19 cellular contexts compared by ENCODE assay signal in the genomic region with DNA sequence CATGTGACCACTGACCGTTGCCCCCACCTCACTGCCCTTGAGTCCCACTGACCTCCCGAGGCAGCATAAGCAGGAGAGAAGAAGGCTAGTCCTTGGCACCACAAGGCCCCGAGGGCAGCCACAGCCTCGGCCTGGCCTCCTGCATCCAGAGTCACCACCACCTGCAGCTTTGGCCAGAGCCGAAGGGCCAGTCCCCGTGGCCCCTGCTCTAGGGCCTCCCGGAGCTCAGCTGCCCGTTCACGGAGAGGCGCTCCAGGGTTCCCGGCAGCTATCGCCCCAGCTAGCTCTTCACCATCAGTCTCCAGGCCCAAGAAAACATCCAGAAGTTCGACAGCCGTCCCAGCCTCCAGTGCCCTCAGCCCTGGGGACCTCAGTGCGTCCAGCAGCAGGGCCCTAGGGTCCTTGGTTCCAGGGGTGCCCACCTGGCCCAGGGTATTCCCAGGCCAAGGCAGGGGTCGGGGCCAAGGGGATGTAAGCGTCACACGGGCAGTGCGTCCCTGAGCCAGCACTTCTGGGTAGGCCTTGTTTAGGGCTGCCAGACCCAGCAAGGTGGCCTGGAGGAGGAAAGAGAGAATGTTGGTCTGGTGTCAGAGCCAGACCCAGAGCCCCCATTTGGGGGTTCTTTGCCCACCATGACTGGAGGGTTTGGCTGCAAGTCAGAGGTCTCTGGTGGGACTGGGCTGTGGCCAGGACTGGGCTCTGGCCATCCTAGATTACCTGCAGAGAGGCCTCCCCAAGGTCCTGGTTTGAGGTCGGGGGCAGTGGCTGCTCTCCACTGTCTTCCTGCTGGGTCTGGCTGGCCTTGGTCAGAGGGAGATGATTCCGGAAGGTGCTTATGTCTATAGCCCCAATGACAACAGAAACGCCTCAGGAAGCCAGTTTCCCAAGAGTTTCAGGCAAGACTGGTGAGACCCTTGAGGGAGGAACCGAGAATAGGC. TPM values are rescaled to one million over a fixed set of nuclear protein-coding genes. Genes with fewer than 3 reads are reported as not detected.
A peak's percentile ranks its signal among the peaks of the same experiment; 100 is the strongest.
DNase-seq lines count a peak whose midpoint lies in the region; ATAC-seq and TF ChIP-seq lines count a peak whose summit lies in the region.
"Had no signal": no experiment of that assay in that cellular context is flagged by ENCODE, and none has a peak within 500 bp of the region (broad histone marks: within the 10 kb centered on the region; RNA-seq: fewer than 3 reads in every experiment).

No MANE protein-coding gene starts in this region.

- H3K4me1 ChIP-seq in CD4-positive, alpha-beta memory T cell (ENCODE audit: insufficient read depth, low read length): peaks cover 20% of the 10 kb centered on the region

- no peak overlapping the region for H3K27ac ChIP-seq in CD4-positive, alpha-beta memory T cell (ENCODE audit: low read depth, low read length)
- H3K27ac ChIP-seq: esophagus muscularis mucosa had no signal

- ATAC-seq in natural killer cell (no peak), HG02938 (IDR thresholded peaks at IDR 0.05; ENCODE audit: unreplicated experiment) (no peak), GM21737 (IDR thresholded peaks at IDR 0.05; ENCODE audit: unreplicated experiment) (no peak)
- ATAC-seq: activated CD8-positive, alpha-beta memory T cell treated with anti-CD3 and anti-CD28 coated beads, Interleukin-2, amount 10 ng/mL, durations not matched to agents 7 days and 5 days had no signal

- H3K4me3 ChIP-seq in CD4-positive, alpha-beta memory T cell (ENCODE audit: low read length in 2 of 2): no peak overlapping the region
- no peak overlapping the region for H3K4me3 ChIP-seq in H7 (ENCODE audit: insufficient read depth, low read depth, low read length)

- peak overlapping the region in 1 of 7 donors; percentile 7 for H3K27ac Mint-ChIP-seq in CD4-positive, alpha-beta memory T cell
- H3K27ac Mint-ChIP-seq in activated T-helper 1 cell treated with anti-CD3 and anti-CD28 coated beads, Interleukin-12 subunit alpha, Interleukin-12 subunit beta, Interleukin-2, Interleukin-4 antibody, amounts not matched to agents 30 ng/mL and 10 ng/mL and 1 ng/mL, durations not matched to agents 14 hours and 24 hours and 36 hours: no peak overlapping the region
- peak overlapping the region in 1 of 2 donors; percentile 13 for H3K27ac Mint-ChIP-seq in natural killer cell

- peaks cover 0 to 6% (median 0%) of the 10 kb centered on the region in 8 donors for H3K9me3 Mint-ChIP-seq in CD4-positive, alpha-beta memory T cell
- H3K9me3 Mint-ChIP-seq in activated T-helper 1 cell treated with anti-CD3 and anti-CD28 coated beads, Interleukin-12 subunit alpha, Interleukin-12 subunit beta, Interleukin-2, Interleukin-4 antibody, amounts not matched to agents 30 ng/mL and 10 ng/mL and 1 ng/mL, durations not matched to agents 14 hours and 24 hours and 36 hours: no peaks in the 10 kb centered on the region
- H3K9me3 Mint-ChIP-seq in natural killer cell: no peaks in the 10 kb centered on the region

- H3K36me3 Mint-ChIP-seq in CD4-positive, alpha-beta memory T cell: no peaks in the 10 kb centered on the region
- H3K36me3 Mint-ChIP-seq in activated T-helper 1 cell treated with anti-CD3 and anti-CD28 coated beads, Interleukin-12 subunit alpha, Interleukin-12 subunit beta, Interleukin-2, Interleukin-4 antibody, amounts not matched to agents 30 ng/mL and 10 ng/mL and 1 ng/mL, durations not matched to agents 14 hours and 24 hours and 36 hours (ENCODE audit: low read depth): peaks cover 2% of the 10 kb centered on the region
- H3K36me3 Mint-ChIP-seq in natural killer cell: no peaks in the 10 kb centered on the region

- CTCF ChIA-PET in CD4-positive, alpha-beta memory T cell (lab: Charles Lee; ENCODE audit: partially characterized antibody): interaction anchor here (1.0 kb wide), 1 partner anchor 11 kb away, joined by 3 read pairs; a partner anchor contains a TSS

- no peaks in the 10 kb centered on the region for H3K36me3 ChIP-seq in CD4-positive, alpha-beta memory T cell (ENCODE audit: insufficient read depth, low read length)
- no peaks in the 10 kb centered on the region for H3K36me3 ChIP-seq in H7 (replicated peaks; ENCODE audit: control insufficient read depth, insufficient read depth, low read length)

- peak overlapping the region in 7 of 8 donors; percentile 31 to 95 (median 45) for H3K4me3 Mint-ChIP-seq in CD4-positive, alpha-beta memory T cell
- peak overlapping the region; percentile 96 for H3K4me3 Mint-ChIP-seq in activated T-helper 1 cell treated with anti-CD3 and anti-CD28 coated beads, Interleukin-12 subunit alpha, Interleukin-12 subunit beta, Interleukin-2, Interleukin-4 antibody, amounts not matched to agents 30 ng/mL and 10 ng/mL and 1 ng/mL, durations not matched to agents 14 hours and 24 hours and 36 hours
- H3K4me3 Mint-ChIP-seq in natural killer cell: peak overlapping the region; percentile 70

- peaks cover 11 to 25% (median 20%) of the 10 kb centered on the region in 4 donors for H3K4me1 Mint-ChIP-seq in CD4-positive, alpha-beta memory T cell
- peaks cover 21% of the 10 kb centered on the region for H3K4me1 Mint-ChIP-seq in activated T-helper 1 cell treated with anti-CD3 and anti-CD28 coated beads, Interleukin-12 subunit alpha, Interleukin-12 subunit beta, Interleukin-2, Interleukin-4 antibody, amounts not matched to agents 30 ng/mL and 10 ng/mL and 1 ng/mL, durations not matched to agents 14 hours and 24 hours and 36 hours (ENCODE audit: low read depth)
- peaks cover 15 to 27% of the 10 kb centered on the region in 2 donors for H3K4me1 Mint-ChIP-seq in natural killer cell

- no peak for TF ChIP-seq CTCF in natural killer cell (IDR thresholded peaks at IDR 0.05)

- no peaks in the 10 kb centered on the region for H3K9me3 ChIP-seq in CD4-positive, alpha-beta memory T cell (ENCODE audit: control insufficient read depth in 1 of 2, low read length in 2 of 2)
- H3K9me3 ChIP-seq: esophagus muscularis mucosa, heart left ventricle, psoas muscle, tibial artery had no signal

- no peak for DNase-seq in CD4-positive, alpha-beta memory T cell
- DNase-seq in H7: peak; percentile 26
- DNase-seq in activated T-helper 1 cell treated with anti-CD3 and anti-CD28 coated beads, Interleukin-12 subunit alpha, Interleukin-12 subunit beta, Interleukin-2, Interleukin-4 antibody, amounts not matched to agents 30 ng/mL and 10 ng/mL and 1 ng/mL, durations not matched to agents 14 hours and 24 hours and 36 hours (ENCODE audit: low spot score): no peak
- no peak for DNase-seq in natural killer cell
- no peak for DNase-seq in NOMO-1 treated with DMSO at 0.1 percent for 48 hours (lab: John Stamatoyannopoulos, UW; ENCODE audit: unreplicated experiment)
- DNase-seq: activated CD8-positive, alpha-beta memory T cell treated with anti-CD3 and anti-CD28 coated beads, Interleukin-2, amount 10 ng/mL, durations not matched to agents 7 days and 5 days; aorta; cortex of kidney; heart left ventricle; kidney glomerular epithelial cell; NCI-H2029; NCI-H524; psoas muscle; RPMI8226; tibial artery had no signal

- POLR2A ChIA-PET in CD4-positive, alpha-beta memory T cell (lab: Charles Lee; ENCODE audit: partially characterized antibody): interaction anchor here (1.0 to 4.2 kb wide), 4 partner anchors 10 to 83 kb away, joined by 4 to 50 read pairs (median 17); a partner anchor contains a TSS

- no peaks in the 10 kb centered on the region for H3K27me3 ChIP-seq in CD4-positive, alpha-beta memory T cell (ENCODE audit: insufficient read depth, low read length)
- H3K27me3 ChIP-seq in H7 (ENCODE audit: control insufficient read depth, insufficient read depth, low read length): no peaks in the 10 kb centered on the region
- H3K27me3 ChIP-seq: esophagus muscularis mucosa, heart left ventricle, tibial artery had no signal

- H3K27me3 Mint-ChIP-seq in CD4-positive, alpha-beta memory T cell: no peaks in the 10 kb centered on the region
- no peaks in the 10 kb centered on the region for H3K27me3 Mint-ChIP-seq in activated T-helper 1 cell treated with anti-CD3 and anti-CD28 coated beads, Interleukin-12 subunit alpha, Interleukin-12 subunit beta, Interleukin-2, Interleukin-4 antibody, amounts not matched to agents 30 ng/mL and 10 ng/mL and 1 ng/mL, durations not matched to agents 14 hours and 24 hours and 36 hours (ENCODE audit: insufficient read depth)
- no peaks in the 10 kb centered on the region for H3K27me3 Mint-ChIP-seq in natural killer cell (ENCODE audit: low read depth in 2 of 2)
- H3K27me3 Mint-ChIP-seq: activated CD8-positive, alpha-beta memory T cell treated with anti-CD3 and anti-CD28 coated beads, Interleukin-2, amount 10 ng/mL, durations not matched to agents 7 days and 5 days had no signal

- intact Hi-C loops in CD4-positive, alpha-beta memory T cell (cut with micrococcal nuclease): no loop called here
- intact Hi-C loops in activated T-helper 1 cell treated with anti-CD3 and anti-CD28 coated beads, Interleukin-12 subunit alpha, Interleukin-12 subunit beta, Interleukin-2, Interleukin-4 antibody, amounts not matched to agents 30 ng/mL and 10 ng/mL and 1 ng/mL, durations not matched to agents 14 hours and 24 hours and 36 hours (cut with micrococcal nuclease): loop anchor here (5.0 kb wide), 1 partner anchor 830 kb away; a partner anchor contains a TSS
- intact Hi-C loops in natural killer cell (cut with micrococcal nuclease): no loop called here

RNA-seq across cellular contexts. Expression of a gene that starts 1.8 kb away (rescaled TPM):
- 10 to 100 TPM; 23.9 to 25.3 TPM for total RNA-seq in CD4-positive, alpha-beta memory T cell
- 10 to 100 TPM; 12.9 to 17.9 TPM for polyA plus RNA-seq in CD4-positive, alpha-beta memory T cell
- 11.5 and 24.3 TPM in 2 replicates for total RNA-seq in H7 (2014; rRNA removed; shearing (Covaris generic))
- total RNA-seq in activated T-helper 1 cell treated with anti-CD3 and anti-CD28 coated beads, Interleukin-12 subunit alpha, Interleukin-12 subunit beta, Interleukin-2, Interleukin-4 antibody, amounts not matched to agents 30 ng/mL and 10 ng/mL and 1 ng/mL, durations not matched to agents 14 hours and 24 hours and 36 hours: 15.2 and 15.5 TPM in 2 replicates
- total RNA-seq in natural killer cell: 10 to 100 TPM; 19.5 to 24.6 (median 22.8) TPM

RNA-seq across cellular contexts. Expression of a gene that starts 7.2 kb away (rescaled TPM):
- not detected for total RNA-seq in CD4-positive, alpha-beta memory T cell
- not detected for polyA plus RNA-seq in CD4-positive, alpha-beta memory T cell
- 0.26 TPM in 1 of 2 replicates, not detected in the other for total RNA-seq in H7 (2014; rRNA removed; shearing (Covaris generic))
- total RNA-seq in activated T-helper 1 cell treated with anti-CD3 and anti-CD28 coated beads, Interleukin-12 subunit alpha, Interleukin-12 subunit beta, Interleukin-2, Interleukin-4 antibody, amounts not matched to agents 30 ng/mL and 10 ng/mL and 1 ng/mL, durations not matched to agents 14 hours and 24 hours and 36 hours: not detected in 2 replicates
- not detected for total RNA-seq in natural killer cell
- total RNA-seq: activated CD8-positive, alpha-beta memory T cell treated with anti-CD3 and anti-CD28 coated beads, Interleukin-2, amount 10 ng/mL, durations not matched to agents 7 days and 5 days; aorta; esophagus muscularis mucosa; heart left ventricle; mononuclear cell; psoas muscle had no signal
- polyA plus RNA-seq: aorta, heart left ventricle, psoas muscle had no signal

RNA-seq across cellular contexts. Expression of a gene that starts 11.5 kb away (rescaled TPM):
- under 1 TPM; 0.09 to 0.11 TPM for total RNA-seq in CD4-positive, alpha-beta memory T cell
- not detected for polyA plus RNA-seq in CD4-positive, alpha-beta memory T cell
- 0.10 TPM in 1 of 2 replicates, not detected in the other for total RNA-seq in H7 (2014; rRNA removed; shearing (Covaris generic))
- total RNA-seq in activated T-helper 1 cell treated with anti-CD3 and anti-CD28 coated beads, Interleukin-12 subunit alpha, Interleukin-12 subunit beta, Interleukin-2, Interleukin-4 antibody, amounts not matched to agents 30 ng/mL and 10 ng/mL and 1 ng/mL, durations not matched to agents 14 hours and 24 hours and 36 hours: 1.7 and 1.9 TPM in 2 replicates
- under 1 TPM; 0.12 to 0.27 (median 0.20) TPM for total RNA-seq in natural killer cell
- polyA plus RNA-seq: aorta had no signal

RNA-seq across cellular contexts. Expression of a gene that starts 37.7 kb away (rescaled TPM):
- 10 to 100 TPM; 77.7 to 80.6 TPM for total RNA-seq in CD4-positive, alpha-beta memory T cell
- polyA plus RNA-seq in CD4-positive, alpha-beta memory T cell: 10 to 100 TPM; 63.4 to 73.1 TPM
- total RNA-seq in H7 (2014; rRNA removed; shearing (Covaris generic)): 82.9 and 91.4 TPM in 2 replicates
- 73.3 and 80.0 TPM in 2 replicates for total RNA-seq in activated T-helper 1 cell treated with anti-CD3 and anti-CD28 coated beads, Interleukin-12 subunit alpha, Interleukin-12 subunit beta, Interleukin-2, Interleukin-4 antibody, amounts not matched to agents 30 ng/mL and 10 ng/mL and 1 ng/mL, durations not matched to agents 14 hours and 24 hours and 36 hours
- total RNA-seq in natural killer cell: 100 to 1,000 TPM; 137 to 151 (median 148) TPM

Comparison
In these comparisons a context has a peak if more than half of its experiments do, and no peak if none do; other contexts are left out.
1. H3K4me3 Mint-ChIP-seq: peak in every context shown above with its lines; median percentile 96 in activated T-helper 1 cell treated with anti-CD3 and anti-CD28 coated beads, Interleukin-12 subunit alpha, Interleukin-12 subunit beta, Interleukin-2, Interleukin-4 antibody, amounts not matched to agents 30 ng/mL and 10 ng/mL and 1 ng/mL, durations not matched to agents 14 hours and 24 hours and 36 hours; 70 in natural killer cell; 45 in CD4-positive, alpha-beta memory T cell.